Comparison of ENCODE assay signal across 11 cellular contexts in the genomic region with DNA sequence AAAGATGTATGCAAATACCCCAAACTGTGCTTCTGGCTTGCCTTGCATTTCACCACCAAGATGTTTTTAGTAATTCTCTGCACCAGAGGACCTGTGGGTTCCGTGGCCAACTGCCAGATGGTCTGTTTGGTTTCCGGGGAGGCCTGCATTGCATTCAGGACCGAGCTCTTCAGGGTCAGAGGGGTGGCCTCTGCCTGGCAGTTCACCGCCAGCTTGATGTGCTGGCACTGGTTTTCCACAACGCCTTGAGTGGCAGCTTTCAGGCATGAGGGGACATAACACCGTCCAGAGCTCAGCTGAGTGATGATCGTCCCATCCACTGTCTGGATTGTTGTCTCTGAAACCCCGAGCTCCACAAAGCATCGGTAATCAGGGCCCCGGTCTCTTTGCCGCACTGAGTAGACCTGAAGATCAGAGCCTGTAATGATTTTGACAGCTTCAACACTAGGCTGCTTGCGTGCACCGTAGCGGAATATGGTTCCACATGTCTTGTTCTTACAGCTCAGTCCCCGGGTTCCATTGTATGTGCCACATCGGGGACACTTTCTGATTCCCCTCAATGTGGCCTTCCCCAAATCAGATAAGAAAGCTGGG. TPM values are rescaled to one million over a fixed set of nuclear protein-coding genes. Genes with fewer than 3 reads are reported as not detected.
DNase-seq lines count a peak whose midpoint lies in the region; ATAC-seq and TF ChIP-seq lines count a peak whose summit lies in the region.
"Had no signal": no experiment of that assay in that cellular context is flagged by ENCODE, and none has a peak within 500 bp of the region (broad histone marks: within the 10 kb centered on the region; RNA-seq: fewer than 3 reads in every experiment).

No MANE protein-coding gene starts in this region.

- no peak overlapping the region for H3K4me3 Mint-ChIP-seq in activated CD4-positive, alpha-beta T cell treated with anti-CD3 and anti-CD28 coated beads, Interleukin-2, amount 10 ng/mL, durations not matched to agents 7 days and 5 days
- H3K4me3 Mint-ChIP-seq: central memory CD8-positive, alpha-beta T cell had no signal

- peak; percentile 79 for ATAC-seq in HG02884 (IDR thresholded peaks at IDR 0.05; ENCODE audit: unreplicated experiment)
- ATAC-seq in HG02981 (IDR thresholded peaks at IDR 0.05; ENCODE audit: unreplicated experiment), result no peak
- no peak for ATAC-seq in HG02840 (IDR thresholded peaks at IDR 0.05; ENCODE audit: low FRiP score, unreplicated experiment)
- ATAC-seq: A549, right cardiac atrium had no signal

- POLR2A ChIA-PET in activated CD4-positive, alpha-beta T cell treated with anti-CD3 and anti-CD28 coated beads, Interleukin-2, amount 10 ng/mL, durations not matched to agents 7 days and 5 days (lab: Charles Lee), result no interaction called here
- POLR2A ChIA-PET in RWPE1 (lab: Yijun Ruan, JAX; ENCODE audit: low non-redundant PET), result no interaction called here

- peaks cover 7% of the 10 kb centered on the region for H3K4me1 Mint-ChIP-seq in activated CD4-positive, alpha-beta T cell treated with anti-CD3 and anti-CD28 coated beads, Interleukin-2, amount 10 ng/mL, durations not matched to agents 7 days and 5 days
- H3K4me1 Mint-ChIP-seq: central memory CD8-positive, alpha-beta T cell had no signal

- DNase-seq in activated CD4-positive, alpha-beta T cell treated with anti-CD3 and anti-CD28 coated beads, Interleukin-2, amount 10 ng/mL, durations not matched to agents 7 days and 5 days, result no peak
- DNase-seq in activated CD4-positive, alpha-beta T cell treated with anti-CD3 and anti-CD28 coated beads, Interleukin-2, amount 50 U/mL, for 4 hours, result no peak
- DNase-seq in RWPE1 (ENCODE audit: low spot score), result no peak
- no peak for DNase-seq in NCI-H82 treated with DMSO at 0.1 percent for 48 hours (lab: John Stamatoyannopoulos, UW; ENCODE audit: unreplicated experiment)
- no peak for DNase-seq in iPS-NIHi7 (ENCODE audit: extremely low spot score)
- DNase-seq: right cardiac atrium had no signal

- H3K27me3 Mint-ChIP-seq in activated CD4-positive, alpha-beta T cell treated with anti-CD3 and anti-CD28 coated beads, Interleukin-2, amount 10 ng/mL, durations not matched to agents 7 days and 5 days, result no peaks in the 10 kb centered on the region
- H3K27me3 Mint-ChIP-seq: central memory CD8-positive, alpha-beta T cell had no signal

- H3K27ac ChIP-seq in RWPE1, result peak overlapping the region; percentile 16; the same call in 1 of the 2 replicates
- H3K27ac ChIP-seq: A549 had no signal

- peaks cover 21% of the 10 kb centered on the region for H3K36me3 Mint-ChIP-seq in activated CD4-positive, alpha-beta T cell treated with anti-CD3 and anti-CD28 coated beads, Interleukin-2, amount 10 ng/mL, durations not matched to agents 7 days and 5 days (ENCODE audit: low read depth)

- no peaks in the 10 kb centered on the region for H3K9me3 Mint-ChIP-seq in activated CD4-positive, alpha-beta T cell treated with anti-CD3 and anti-CD28 coated beads, Interleukin-2, amount 10 ng/mL, durations not matched to agents 7 days and 5 days
- H3K9me3 Mint-ChIP-seq: central memory CD8-positive, alpha-beta T cell had no signal

- CTCF ChIA-PET in activated CD4-positive, alpha-beta T cell treated with anti-CD3 and anti-CD28 coated beads, Interleukin-2, amount 10 ng/mL, durations not matched to agents 7 days and 5 days (lab: Charles Lee), result interaction anchor here (0.6 to 1.4 kb wide), 3 partner anchors 9 to 157 kb away, joined by 3 to 6 read pairs (median 3); no protein-coding TSS in a partner anchor
- CTCF ChIA-PET in RWPE1 (lab: Yijun Ruan, JAX), result interaction anchor here (0.6 kb wide), 1 partner anchor 52 kb away, joined by 4 read pairs; no protein-coding TSS in a partner anchor

- TF ChIP-seq CTCF in RWPE1 (conservative IDR thresholded peaks at IDR 0.05; ENCODE audit: low read depth), result no peak

- H3K27ac Mint-ChIP-seq in activated CD4-positive, alpha-beta T cell treated with anti-CD3 and anti-CD28 coated beads, Interleukin-2, amount 10 ng/mL, durations not matched to agents 7 days and 5 days, result peak overlapping the region; percentile 41

RNA-seq across cellular contexts. Expression of a gene that starts 9.4 kb away (rescaled TPM):
- 10 to 100 TPM; 26.0 to 27.9 TPM for total RNA-seq in activated CD4-positive, alpha-beta T cell treated with anti-CD3 and anti-CD28 coated beads, Interleukin-2, amount 10 ng/mL, durations not matched to agents 7 days and 5 days
